9 cellular contexts compared by ENCODE assay signal in genomic region chr3:30611613-30612421, GRCh38.
DNase-seq lines count a peak whose midpoint lies in the region; ATAC-seq and TF ChIP-seq lines count a peak whose summit lies in the region.
"Had no signal": no experiment of that assay in that cellular context is flagged by ENCODE, and none has a peak within 500 bp of the region (broad histone marks: within the 10 kb centered on the region; RNA-seq: fewer than 3 reads in every experiment).

No MANE protein-coding gene starts in this region.

- H3K4me3 ChIP-seq in HEK293 (ENCODE audit: low read depth, low read length) (no peak overlapping the region), SU-DHL-6 (ENCODE audit: insufficient read depth, low read length, poor library complexity, severe bottlenecking) (no peak overlapping the region), fibroblast of pulmonary artery (replicated peaks; ENCODE audit: low read depth, low read length) (peak overlapping the region; percentile 15)

- intact Hi-C loops in head of caudate nucleus (cut with DNase I) = no loop called here

- no peaks in the 10 kb centered on the region; the same call in 1 of the 2 replicates for H3K4me1 ChIP-seq in HEK293 (ENCODE audit: control insufficient read depth, insufficient read depth, low read length)

- TF ChIP-seq CTCF in HEK293 (tag by site-specific recombination; IDR thresholded peaks at IDR 0.05) = no peak
- no peak for TF ChIP-seq CTCF in SU-DHL-6 (IDR thresholded peaks at IDR 0.05; ENCODE audit: insufficient read depth, low read length, poor library complexity, severe bottlenecking)
- TF ChIP-seq CTCF in fibroblast of pulmonary artery (IDR thresholded peaks at IDR 0.05; ENCODE audit: low read length, missing control alignments) = no peak

- POLR2A ChIA-PET in HEK293 (lab: Yijun Ruan, JAX) = no interaction called here

- H3K4me1 Mint-ChIP-seq in stimulated activated naive CD8-positive, alpha-beta T cell treated with anti-CD3 and anti-CD28 coated beads, Interleukin-15, amount 100 ng/mL, for 72 hours = peaks cover 53% of the 10 kb centered on the region

- no peak overlapping the region for H2AFZ ChIP-seq in SU-DHL-6 (ENCODE audit: low read depth, low read length, severe bottlenecking)

- peaks cover 42% of the 10 kb centered on the region for H4K20me1 ChIP-seq in SU-DHL-6 (ENCODE audit: low read depth, low read length)

- peaks cover 97% of the 10 kb centered on the region for H3K79me2 ChIP-seq in SU-DHL-6 (ENCODE audit: insufficient read depth, low read length)

- H3K36me3 ChIP-seq in HEK293 (ENCODE audit: control insufficient read depth in 2 of 2, insufficient read depth in 1 of 2, low read length in 2 of 2) = no peaks in the 10 kb centered on the region
- 0 out of 2 replicates have a peak, but pooled peaks cover 5% of the 10 kb centered on the region for H3K36me3 ChIP-seq in SU-DHL-6 (ENCODE audit: low read length)

- DNase-seq in fibroblast of pulmonary artery (ENCODE audit: low read depth) (peak; percentile 62), head of caudate nucleus (no peak), NCI-H1092 treated with DMSO at 0.1 percent for 48 hours (lab: John Stamatoyannopoulos, UW) (no peak)
- DNase-seq in stimulated activated naive CD8-positive, alpha-beta T cell treated with anti-CD3 and anti-CD28 coated beads, Interleukin-15, amount 100 ng/mL, for 72 hours = no peak
- DNase-seq in NK-92 treated with Interleukin-12 subunit alpha and Interleukin-12 subunit beta, amount 100 ng/mL, for 24 hours (lab: John Stamatoyannopoulos, UW) = no peak
- DNase-seq: caudate nucleus, NCI-H510A treated with DMSO at 0.1 percent for 48 hours had no signal

- H3K27ac ChIP-seq in HEK293 (ENCODE audit: extremely low read depth, low read depth, low read length) (no peak overlapping the region), SU-DHL-6 (ENCODE audit: low read depth, low read length) (peak overlapping the region; percentile 56)

- H3F3A ChIP-seq in SU-DHL-6 (ENCODE audit: insufficient read depth) = peaks cover 18% of the 10 kb centered on the region

- ATAC-seq in stimulated activated naive CD8-positive, alpha-beta T cell treated with anti-CD3 and anti-CD28 coated beads, Interleukin-15, amount 100 ng/mL, for 72 hours = peak; percentile 42

- CTCF ChIA-PET in HEK293 (lab: Yijun Ruan, JAX) = interaction anchor here (0.6 kb wide), 1 partner anchor 43 kb away, joined by 3 read pairs; no protein-coding TSS in a partner anchor

- peak overlapping the region; percentile 94 to 98 for H3K27ac Mint-ChIP-seq in stimulated activated naive CD8-positive, alpha-beta T cell treated with anti-CD3 and anti-CD28 coated beads, Interleukin-15, amount 100 ng/mL, for 72 hours

- H3K9me3 Mint-ChIP-seq in stimulated activated naive CD8-positive, alpha-beta T cell treated with anti-CD3 and anti-CD28 coated beads, Interleukin-15, amount 100 ng/mL, for 72 hours = no peaks in the 10 kb centered on the region

- no peaks in the 10 kb centered on the region for H3K9me2 ChIP-seq in SU-DHL-6 (replicated peaks; ENCODE audit: insufficient read depth, low read length)

- no peaks in the 10 kb centered on the region for H3K27me3 ChIP-seq in SU-DHL-6 (ENCODE audit: low read length)

- H3K27me3 Mint-ChIP-seq in stimulated activated naive CD8-positive, alpha-beta T cell treated with anti-CD3 and anti-CD28 coated beads, Interleukin-15, amount 100 ng/mL, for 72 hours = no peaks in the 10 kb centered on the region

- peak overlapping the region; percentile 60 to 85 for H3K4me3 Mint-ChIP-seq in stimulated activated naive CD8-positive, alpha-beta T cell treated with anti-CD3 and anti-CD28 coated beads, Interleukin-15, amount 100 ng/mL, for 72 hours

- no peak overlapping the region for H3K9ac ChIP-seq in SU-DHL-6 (ENCODE audit: low read length)

- H3K9me3 ChIP-seq in HEK293 (ENCODE audit: control insufficient read depth, insufficient read depth, low read depth, low read length) (no peaks in the 10 kb centered on the region), SU-DHL-6 (ENCODE audit: insufficient read depth, low read length) (no peaks in the 10 kb centered on the region)

- H3K4me2 ChIP-seq in SU-DHL-6 (ENCODE audit: low read depth, low read length, poor library complexity, severe bottlenecking) = peak overlapping the region; percentile 81

TF ChIP-seq in HEK293, 187 proteins besides CTCF, POLR2A, EP300 and RAD21:
- TF ChIP-seq ZNF664 (tag by site-specific recombination; IDR thresholded peaks at IDR 0.05) (peak; percentile 82), ZNF416 (tag by site-specific recombination; IDR thresholded peaks at IDR 0.05) (no peak), ZNF626 (tag by site-specific recombination; IDR thresholded peaks at IDR 0.05) (no peak), ZNF132 (tag by site-specific recombination; IDR thresholded peaks at IDR 0.05; ENCODE audit: borderline replicate concordance) (no peak), ZNF677 (tag by site-specific recombination; IDR thresholded peaks at IDR 0.05) (no peak), ZNF639 (tag by site-specific recombination; IDR thresholded peaks at IDR 0.05) (no peak), ZNF23 (tag by site-specific recombination; IDR thresholded peaks at IDR 0.05; ENCODE audit: borderline replicate concordance) (no peak), SCRT1 (tag by site-specific recombination; IDR thresholded peaks at IDR 0.05; ENCODE audit: borderline replicate concordance) (peak; percentile 96), ZNF274 (IDR thresholded peaks at IDR 0.05; ENCODE audit: low read length) (no peak), ZNF274 (tag by site-specific recombination; IDR thresholded peaks at IDR 0.05; ENCODE audit: borderline replicate concordance) (no peak), ZNF776 (tag by site-specific recombination; IDR thresholded peaks at IDR 0.05; ENCODE audit: borderline replicate concordance) (no peak), ZNF292 (tag by site-specific recombination; IDR thresholded peaks at IDR 0.05; ENCODE audit: borderline replicate concordance, low read depth) (no peak), ZIC2 (tag by site-specific recombination; IDR thresholded peaks at IDR 0.05) (no peak), ZNF121 (tag by site-specific recombination; IDR thresholded peaks at IDR 0.05) (no peak), SP7 (tag by site-specific recombination; IDR thresholded peaks at IDR 0.05) (no peak), SCRT2 (tag by site-specific recombination; IDR thresholded peaks at IDR 0.05) (peak; percentile 100)
